Comparison of ENCODE assay signal across 7 cellular contexts in genomic region chr10:22606164-22606614, GRCh38.
A peak's percentile ranks its signal among the peaks of the same experiment; 100 is the strongest.
DNase-seq lines count a peak whose midpoint lies in the region; ATAC-seq lines count a peak whose summit lies in the region.

No MANE protein-coding gene starts in this region.

- peak; percentile 96 for ATAC-seq in GM18517 (IDR thresholded peaks at IDR 0.05; ENCODE audit: unreplicated experiment)
- ATAC-seq in GM21717 (IDR thresholded peaks at IDR 0.05; ENCODE audit: unreplicated experiment) = peak; percentile 93
- peak; percentile 28 to 64 for ATAC-seq in activated naive CD4-positive, alpha-beta T cell treated with anti-CD3 and anti-CD28 coated beads, Interleukin-2, amount 50 U/mL, for 72 hours

- no peak for DNase-seq in activated naive CD4-positive, alpha-beta T cell treated with anti-CD3 and anti-CD28 coated beads, Interleukin-2, amount 50 U/mL, for 72 hours (ENCODE audit: low spot score in 2 of 2)
- DNase-seq in midbrain (lab: John Stamatoyannopoulos, UW) = peak; percentile 43
- DNase-seq in G401 (ENCODE audit: low spot score) = no peak
- no peak for DNase-seq in NCI-H146 (lab: John Stamatoyannopoulos, UW)

- H3K9me3 Mint-ChIP-seq in IgD-negative memory B cell = peaks cover 3 to 6% (median 3%) of the 10 kb centered on the region in 3 donors
- H3K9me3 Mint-ChIP-seq in activated naive CD4-positive, alpha-beta T cell treated with anti-CD3 and anti-CD28 coated beads, Interleukin-2, amount 50 U/mL, for 72 hours = peaks cover 4 to 5% of the 10 kb centered on the region in 2 donors

- H3K27me3 Mint-ChIP-seq in IgD-negative memory B cell = peaks cover 1% of the 10 kb centered on the region

- peak overlapping the region; percentile 88 to 97 (median 90) for H3K27ac Mint-ChIP-seq in IgD-negative memory B cell
- peak overlapping the region; percentile 41 to 44 for H3K27ac Mint-ChIP-seq in activated naive CD4-positive, alpha-beta T cell treated with anti-CD3 and anti-CD28 coated beads, Interleukin-2, amount 50 U/mL, for 72 hours

- H3K4me3 Mint-ChIP-seq in IgD-negative memory B cell = peak overlapping the region; percentile 58 to 95 (median 90)

- peaks cover 15% of the 10 kb centered on the region for H3K36me3 Mint-ChIP-seq in IgD-negative memory B cell
- H3K36me3 Mint-ChIP-seq in activated naive CD4-positive, alpha-beta T cell treated with anti-CD3 and anti-CD28 coated beads, Interleukin-2, amount 50 U/mL, for 72 hours = peaks cover 9 to 56% of the 10 kb centered on the region in 2 donors

- peaks cover 60 to 83% (median 66%) of the 10 kb centered on the region in 3 donors for H3K4me1 Mint-ChIP-seq in IgD-negative memory B cell

- in situ Hi-C loops in G401 (cut with HindIII; ENCODE audit: low sequenced_read_pairs) = no loop called here

Comparison
In these comparisons a context has a peak if more than half of its experiments do, and no peak if none do; other contexts are left out.
1. ATAC-seq: peak in every context shown above with its lines; median percentile 96 in GM18517; 93 in GM21717; 46 in activated naive CD4-positive, alpha-beta T cell treated with anti-CD3 and anti-CD28 coated beads, Interleukin-2, amount 50 U/mL, for 72 hours.